ENCODE assay signal across 8 cellular contexts in the genomic region with DNA sequence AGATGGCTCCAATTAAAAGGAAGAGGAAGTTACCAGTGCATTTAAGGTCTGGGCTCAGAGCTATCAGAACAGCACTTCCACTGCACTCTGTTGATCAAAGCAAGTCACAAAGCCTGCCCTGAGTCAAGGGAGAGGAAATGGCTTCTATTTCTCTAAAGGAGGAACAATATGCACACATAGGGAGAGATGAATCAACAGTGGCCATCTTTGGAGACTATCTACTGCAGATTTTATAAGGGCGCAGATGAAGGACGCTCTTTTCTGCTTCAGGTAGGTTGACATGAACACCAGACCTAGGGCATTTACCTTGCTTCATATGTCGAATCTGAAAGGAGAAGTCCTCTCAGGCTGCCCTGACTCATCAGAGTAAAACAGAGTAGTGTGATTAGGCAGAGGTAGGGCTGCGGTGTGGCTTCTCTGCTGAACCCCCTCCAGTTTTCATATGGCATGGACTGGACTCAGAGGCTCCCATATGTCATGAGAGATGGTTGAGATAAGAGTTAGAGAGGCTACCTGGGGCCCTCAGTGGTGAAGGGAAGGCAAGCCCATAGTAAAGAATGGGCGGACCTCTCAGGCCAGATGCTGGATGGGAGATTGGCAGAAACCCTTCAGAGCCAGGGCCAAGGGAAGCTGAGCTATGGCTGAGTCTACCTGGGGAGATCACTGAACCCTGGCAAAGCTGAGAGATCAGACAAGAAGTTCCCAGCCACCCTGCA.
DNase-seq lines count a peak whose midpoint lies in the region; ATAC-seq, FAIRE-seq and TF ChIP-seq lines count a peak whose summit lies in the region.

No MANE protein-coding gene starts in this region.

- H3K9me3 Mint-ChIP-seq in CD4-positive, alpha-beta T cell = peaks cover 2% of the 10 kb centered on the region
- no peaks in the 10 kb centered on the region for H3K9me3 Mint-ChIP-seq in activated T-cell treated with anti-CD3 and anti-CD28 coated beads, Interleukin-2, amount 50 U/mL, for 4 hours

- H3K4me3 ChIP-seq in HL-60 (replicated peaks; ENCODE audit: insufficient read depth, low read length) (no peak overlapping the region), kidney (ENCODE audit: low read length in 2 of 2) (no peak overlapping the region)

- FAIRE-seq in kidney (lab: Jason Lieb, UNC) = no peak

- H3K4me3 Mint-ChIP-seq in CD4-positive, alpha-beta T cell = peak overlapping the region; percentile 74
- peak overlapping the region; percentile 66 for H3K4me3 Mint-ChIP-seq in activated T-cell treated with anti-CD3 and anti-CD28 coated beads, Interleukin-2, amount 50 U/mL, for 4 hours

- CTCF ChIA-PET in CD4-positive, alpha-beta T cell (lab: Charles Lee) = interaction anchor here (1.0 to 1.3 kb wide), 3 partner anchors 16 to 115 kb away, joined by 3 to 6 read pairs (median 4); no protein-coding TSS in a partner anchor

- POLR2A ChIA-PET in CD4-positive, alpha-beta T cell (lab: Charles Lee) = interaction anchor here (0.5 to 11.5 kb wide), 14 partner anchors 24 to 209 kb away, joined by 3 to 208 read pairs (median 6); partner anchors contain the start of genes ARF6, KLHDC2, NEMF and VCPKMT

- peaks cover 83% of the 10 kb centered on the region for H3K4me1 Mint-ChIP-seq in CD4-positive, alpha-beta T cell (ENCODE audit: low read depth)
- H3K4me1 Mint-ChIP-seq in activated T-cell treated with anti-CD3 and anti-CD28 coated beads, Interleukin-2, amount 50 U/mL, for 4 hours (ENCODE audit: low read depth) = peaks cover 91% of the 10 kb centered on the region

- intact Hi-C loops in CD4-positive, alpha-beta T cell (cut with DNase I, micrococcal nuclease) = loop anchor here in 1 of 2 experiments (1.0 to 5.0 kb wide), 2 partner anchors 24 to 35 kb away; no protein-coding TSS in a partner anchor
- intact Hi-C loops in kidney (cut with DNase I) = no loop called here

- TF ChIP-seq CTCF in CD4-positive, alpha-beta T cell (IDR thresholded peaks at IDR 0.05) = no peak
- TF ChIP-seq CTCF in HL-60 (IDR thresholded peaks at IDR 0.05; ENCODE audit: insufficient read depth, low read length) (no peak), kidney (IDR thresholded peaks at IDR 0.05; ENCODE audit: borderline replicate concordance, extremely low read depth, insufficient read depth) (no peak)

- no peaks in the 10 kb centered on the region for H3K27me3 ChIP-seq in CD4-positive, alpha-beta T cell (ENCODE audit: control insufficient read depth, insufficient read depth, low read length)
- H3K27me3 ChIP-seq in HL-60 (ENCODE audit: insufficient read depth, poor library complexity, severe bottlenecking) = no peaks in the 10 kb centered on the region

- H3K9ac ChIP-seq in kidney (ENCODE audit: low read length in 2 of 2) = no peak overlapping the region

- H3K27ac ChIP-seq in CD4-positive, alpha-beta T cell (ENCODE audit: low read depth, low read length) = peak overlapping the region; percentile 67
- peak overlapping the region; percentile 27 for H3K27ac ChIP-seq in HL-60 (replicated peaks)
- H3K27ac ChIP-seq in kidney (ENCODE audit: low read depth in 2 of 2, low read length in 2 of 2) = peak overlapping the region in 1 of 2 donors; percentile 23

- H3K27me3 Mint-ChIP-seq in CD4-positive, alpha-beta T cell = no peaks in the 10 kb centered on the region
- H3K27me3 Mint-ChIP-seq in activated T-cell treated with anti-CD3 and anti-CD28 coated beads, Interleukin-2, amount 50 U/mL, for 4 hours (ENCODE audit: low read depth) = no peaks in the 10 kb centered on the region

- no peaks in the 10 kb centered on the region for H3K36me3 Mint-ChIP-seq in CD4-positive, alpha-beta T cell (ENCODE audit: low read depth)
- H3K36me3 Mint-ChIP-seq in activated T-cell treated with anti-CD3 and anti-CD28 coated beads, Interleukin-2, amount 50 U/mL, for 4 hours (ENCODE audit: insufficient read depth) = no peaks in the 10 kb centered on the region

- DNase-seq in CD4-positive, alpha-beta T cell = peak in 5 of 10 experiments; percentile 12 to 40 (median 26)
- DNase-seq in HL-60 (ENCODE audit: low read depth in 1 of 2, low spot score in 1 of 2) = peak in 1 of 2 experiments; percentile 59
- DNase-seq in activated T-cell treated with anti-CD3 and anti-CD28 coated beads, Interleukin-2, amount 50 U/mL, for 4 hours = peak; percentile 41
- DNase-seq in stimulated activated CD4-positive, alpha-beta T cell treated with anti-CD3 and anti-CD28 coated beads, Interleukin-2, amount 100 ng/mL, for 4 hours (ENCODE audit: low read depth) = peak; percentile 45
- DNase-seq in NCI-H82 (lab: John Stamatoyannopoulos, UW) = no peak
- no peak for DNase-seq in kidney
- DNase-seq in foreskin melanocyte = no peak

- H3K9me3 ChIP-seq in CD4-positive, alpha-beta T cell (ENCODE audit: control insufficient read depth, low read length) = no peaks in the 10 kb centered on the region
- H3K9me3 ChIP-seq in kidney (ENCODE audit: control insufficient read depth in 1 of 2, low read length in 2 of 2) = no peaks in the 10 kb centered on the region

- H3K4me1 ChIP-seq in kidney (ENCODE audit: control insufficient read depth in 1 of 2, insufficient read depth in 1 of 2, low read depth in 1 of 2, low read length in 2 of 2) = peaks cover 17 to 20% of the 10 kb centered on the region in 2 donors

- H3K27ac Mint-ChIP-seq in CD4-positive, alpha-beta T cell = peak overlapping the region; percentile 90

- H3K36me3 ChIP-seq in kidney (ENCODE audit: control insufficient read depth in 1 of 2, insufficient read depth in 2 of 2, low read length in 2 of 2) = no peaks in the 10 kb centered on the region

- peak; percentile 86 for ATAC-seq in CD4-positive, alpha-beta T cell (ENCODE audit: poor library complexity)
- peak; percentile 88 for ATAC-seq in GM21381 (IDR thresholded peaks at IDR 0.05; ENCODE audit: unreplicated experiment)
- peak; percentile 87 to 91 for ATAC-seq in activated T-cell treated with anti-CD3 and anti-CD28 coated beads, Interleukin-2, amount 50 U/mL, for 4 hours

Comparison
In these comparisons a context has a peak if more than half of its experiments do, and no peak if none do; other contexts are left out.
1. DNase-seq: peak in activated T-cell treated with anti-CD3 and anti-CD28 coated beads, Interleukin-2, amount 50 U/mL, for 4 hours (single experiment) and stimulated activated CD4-positive, alpha-beta T cell treated with anti-CD3 and anti-CD28 coated beads, Interleukin-2, amount 100 ng/mL, for 4 hours (single experiment); none in NCI-H82 (single experiment), kidney (single experiment) and foreskin melanocyte (single experiment).
2. Peak in every context shown above with its lines, with median percentiles within 50 percentile points of each other: ATAC-seq.